1 cellular context compared by ENCODE assay signal in the genomic region with DNA sequence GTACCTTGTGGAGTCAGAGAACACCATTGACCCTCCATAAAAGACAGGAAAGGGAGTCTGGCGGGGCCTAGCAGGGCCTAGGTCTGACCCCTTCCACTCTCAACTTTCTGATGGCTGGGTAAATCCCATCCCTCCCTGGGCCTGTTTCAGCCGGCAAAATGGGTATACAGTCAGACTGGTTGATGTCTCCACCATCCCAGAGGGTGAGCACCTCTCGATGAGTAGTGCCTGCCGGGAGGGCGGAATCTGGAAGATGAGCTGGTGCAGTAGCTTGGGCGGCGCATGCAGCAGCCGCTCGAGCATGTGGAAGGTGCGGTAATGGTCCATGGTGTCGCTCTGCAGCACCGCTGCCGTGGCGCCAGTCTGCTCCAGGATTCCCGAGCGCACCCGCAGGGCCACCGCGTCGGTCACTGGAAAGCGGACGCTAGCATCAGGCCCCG.
TF ChIP-seq lines count a peak whose summit lies in the region.

No MANE protein-coding gene starts in this region.

TF ChIP-seq in GM23338, 12 proteins besides CTCF, POLR2A, EP300 and RAD21 (continued from another document):
- no peak for TF ChIP-seq REST (IDR thresholded peaks at IDR 0.05; ENCODE audit: unreplicated experiment)
- no peak for TF ChIP-seq STAT1 (IDR thresholded peaks at IDR 0.05; ENCODE audit: unreplicated experiment)
- no peak for TF ChIP-seq EZH2phosphoT487 (IDR thresholded peaks at IDR 0.05; ENCODE audit: unreplicated experiment)
- TF ChIP-seq ETS1 (IDR thresholded peaks at IDR 0.05) = no peak
- TF ChIP-seq EZH2 (IDR thresholded peaks at IDR 0.05; ENCODE audit: low read depth, unreplicated experiment) = no peak
- no peak for TF ChIP-seq ZNF462 (CRISPR knock-in tag; IDR thresholded peaks at IDR 0.05)
